ENCODE assay signal across 12 cellular contexts in the genomic region with DNA sequence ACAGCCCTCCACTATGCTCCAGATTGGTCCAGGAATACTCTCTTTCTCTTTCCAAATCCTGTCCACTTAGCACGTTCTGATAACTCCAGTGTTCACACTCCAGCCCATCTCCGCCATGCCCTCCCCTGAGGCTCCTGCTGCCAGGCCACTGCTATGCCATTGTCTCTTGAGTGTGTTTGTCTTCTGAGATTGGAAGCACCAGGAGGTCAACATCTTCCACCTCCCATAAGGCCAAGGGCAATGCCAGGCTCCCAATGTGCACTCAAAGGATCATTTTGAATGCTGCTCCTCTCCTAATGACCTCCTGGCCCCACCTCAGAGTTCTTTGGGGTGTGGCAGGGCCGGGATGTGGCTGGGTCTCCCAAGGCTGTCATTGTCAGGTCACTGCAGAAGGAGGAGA. TPM values are rescaled to one million over a fixed set of nuclear protein-coding genes. Genes with fewer than 3 reads are reported as not detected.
A peak's percentile ranks its signal among the peaks of the same experiment; 100 is the strongest.
DNase-seq lines count a peak whose midpoint lies in the region; ATAC-seq, FAIRE-seq and TF ChIP-seq lines count a peak whose summit lies in the region.
"Had no signal": no experiment of that assay in that cellular context is flagged by ENCODE, and none has a peak within 500 bp of the region (broad histone marks: within the 10 kb centered on the region; RNA-seq: fewer than 3 reads in every experiment).

No MANE protein-coding gene starts in this region.

- ATAC-seq in A549, result no peak
- no peak for ATAC-seq in naive thymus-derived CD8-positive, alpha-beta T cell
- no peak for ATAC-seq in PC-3

- H3K36me3 ChIP-seq in PC-3 (ENCODE audit: low read depth, low read length) (no peaks in the 10 kb centered on the region), Karpas-422 (ENCODE audit: insufficient read depth, low read length) (no peaks in the 10 kb centered on the region)
- H3K36me3 ChIP-seq: ovary had no signal

- no peak for DNase-seq in A549 (ENCODE audit: low read depth in 1 of 2, low spot score in 1 of 2)
- DNase-seq in coronary artery (ENCODE audit: low spot score), result no peak
- DNase-seq in naive thymus-derived CD8-positive, alpha-beta T cell, result no peak
- DNase-seq in PC-3, result no peak
- DNase-seq in NCI-H1930 (lab: John Stamatoyannopoulos, UW), result no peak
- no peak for DNase-seq in dedifferentiated amniotic fluid mesenchymal stem cell (ENCODE audit: extremely low spot score)
- no peak for DNase-seq in Karpas-422
- DNase-seq: NCI-H1105 had no signal

- H3K36me3 Mint-ChIP-seq in naive thymus-derived CD8-positive, alpha-beta T cell, result peaks cover 0 to 7% (median 0%) of the 10 kb centered on the region in 3 donors

- H3K9me3 ChIP-seq in A549 (no peaks in the 10 kb centered on the region), PC-3 (ENCODE audit: low read length) (no peaks in the 10 kb centered on the region), Karpas-422 (ENCODE audit: low read length) (no peaks in the 10 kb centered on the region)
- H3K9me3 ChIP-seq: ovary had no signal

- H2AFZ ChIP-seq in PC-3 (ENCODE audit: low read length) (no peak overlapping the region), Karpas-422 (ENCODE audit: low read length) (no peak overlapping the region)

- no peaks in the 10 kb centered on the region for H4K20me1 ChIP-seq in PC-3 (ENCODE audit: low read length)
- H4K20me1 ChIP-seq in Karpas-422 (ENCODE audit: insufficient read depth, low read depth, low read length), result peaks cover 61% of the 10 kb centered on the region

- TF ChIP-seq EP300 in A549 (IDR thresholded peaks at IDR 0.05), result no peak

- no peak overlapping the region; the same call in 2 of the 3 replicates for H3K4me3 ChIP-seq in A549
- H3K4me3 ChIP-seq in coronary artery, result peak overlapping the region; percentile 70
- H3K4me3 ChIP-seq in PC-3 (ENCODE audit: low read length), result no peak overlapping the region
- no peak overlapping the region for H3K4me3 ChIP-seq in Karpas-422 (ENCODE audit: low read length)

- no peak for FAIRE-seq in A549 (lab: Jason Lieb, UNC)

- H3K27me3 Mint-ChIP-seq in naive thymus-derived CD8-positive, alpha-beta T cell, result peaks cover 4 to 32% (median 21%) of the 10 kb centered on the region in 5 donors

- H3K27me3 ChIP-seq in PC-3 (ENCODE audit: low read length), result no peaks in the 10 kb centered on the region
- no peaks in the 10 kb centered on the region for H3K27me3 ChIP-seq in Karpas-422 (ENCODE audit: low read length)
- H3K27me3 ChIP-seq: ovary had no signal

- H3K9me3 Mint-ChIP-seq in naive thymus-derived CD8-positive, alpha-beta T cell, result no peaks in the 10 kb centered on the region
- H3K9me3 Mint-ChIP-seq: activated T-helper 2 cell treated with anti-CD3 and anti-CD28 coated beads, Interferon-gamma antibody, Interleukin-2, Interleukin-4, amounts not matched to agents 10 μg/mL and 5 μg/mL and 100 μg/mL, durations not matched to agents 14 hours and 24 hours and 36 hours had no signal

- POLR2A ChIA-PET in A549 (lab: Yijun Ruan, JAX), result interaction anchor here (0.6 to 1.0 kb wide), 2 partner anchors 31 to 38 kb away, joined by 3 to 5 read pairs; a partner anchor contains a TSS
- POLR2A ChIA-PET in naive thymus-derived CD8-positive, alpha-beta T cell (lab: Charles Lee), result interaction anchor here (1.1 to 2.6 kb wide), 3 partner anchors 14 to 72 kb away, joined by 3 to 14 read pairs (median 9); no protein-coding TSS in a partner anchor
- POLR2A ChIA-PET in PC-3 (lab: Charles Lee; ENCODE audit: unreplicated experiment), result interaction anchor here (0.6 kb wide), 1 partner anchor 36 kb away, joined by 4 read pairs; no protein-coding TSS in a partner anchor

- no peak overlapping the region for H3K27ac ChIP-seq in A549
- H3K27ac ChIP-seq in coronary artery, result no peak overlapping the region
- no peak overlapping the region for H3K27ac ChIP-seq in PC-3 (ENCODE audit: low read length)
- no peak overlapping the region for H3K27ac ChIP-seq in Karpas-422 (ENCODE audit: low read length)
- H3K27ac ChIP-seq: C4-2B, ovary had no signal

- no peak for TF ChIP-seq POLR2A in A549 (IDR thresholded peaks at IDR 0.05; ENCODE audit: low read length)

- peak overlapping the region; percentile 46 to 82 (median 71) for H3K4me3 Mint-ChIP-seq in naive thymus-derived CD8-positive, alpha-beta T cell

- H3K4me1 ChIP-seq in A549, result peaks cover 5% of the 10 kb centered on the region; the same call in 2 of the 3 replicates
- no peaks in the 10 kb centered on the region for H3K4me1 ChIP-seq in PC-3 (ENCODE audit: insufficient read depth, low read length)
- peaks cover 6% of the 10 kb centered on the region; the same call in 1 of the 2 replicates for H3K4me1 ChIP-seq in Karpas-422 (ENCODE audit: low read length)

- peaks cover 11 to 34% (median 31%) of the 10 kb centered on the region in 4 donors for H3K4me1 Mint-ChIP-seq in naive thymus-derived CD8-positive, alpha-beta T cell

- BruUV-seq in PC-3 (replicated peaks; lab: Mats Ljungman, UMichigan), result no TSS peak

- H3K9ac ChIP-seq in PC-3 (ENCODE audit: low read length) (no peak overlapping the region), Karpas-422 (ENCODE audit: low read length) (no peak overlapping the region)

- intact Hi-C loops in PC-3 (cut with micrococcal nuclease), result loop anchor here (2.0 kb wide), 1 partner anchor 28 kb away; no protein-coding TSS in a partner anchor

- TF ChIP-seq RAD21 in A549 (conservative IDR thresholded peaks at IDR 0.05 in 1 of 2, IDR thresholded peaks at IDR 0.05 in 1 of 2), result no peak

- H3F3A ChIP-seq in PC-3 (ENCODE audit: low read length, unreplicated experiment), result no peaks in the 10 kb centered on the region

- H3K4me2 ChIP-seq in A549, result peak overlapping the region; percentile 88
- no peak overlapping the region for H3K4me2 ChIP-seq in PC-3 (ENCODE audit: low read length)
- H3K4me2 ChIP-seq in Karpas-422 (ENCODE audit: low read depth, low read length, poor library complexity, severe bottlenecking), result no peak overlapping the region

- peak overlapping the region in 3 of 10 donors; percentile 15 to 46 (median 37) for H3K27ac Mint-ChIP-seq in naive thymus-derived CD8-positive, alpha-beta T cell
- H3K27ac Mint-ChIP-seq: activated T-helper 2 cell treated with anti-CD3 and anti-CD28 coated beads, Interferon-gamma antibody, Interleukin-2, Interleukin-4, amounts not matched to agents 10 μg/mL and 5 μg/mL and 100 μg/mL, durations not matched to agents 14 hours and 24 hours and 36 hours had no signal

- H3K9me2 ChIP-seq in PC-3 (replicated peaks; ENCODE audit: low read length) (no peaks in the 10 kb centered on the region), Karpas-422 (replicated peaks; ENCODE audit: insufficient read depth, low read length) (no peaks in the 10 kb centered on the region)

- WGBS in A549 (ENCODE audit: missing lambda C conversion rate), result 77% methylated on average over 3 of the region's 3 CpGs

- H3K79me2 ChIP-seq in PC-3 (ENCODE audit: low read length), result no peaks in the 10 kb centered on the region
- no peaks in the 10 kb centered on the region for H3K79me2 ChIP-seq in Karpas-422 (ENCODE audit: low read length)

- CTCF ChIA-PET in A549 (lab: Yijun Ruan, JAX) (interaction anchor here (0.5 to 8.4 kb wide), 39 partner anchors 10 to 1875 kb away, joined by 3 to 143 read pairs (median 5); a partner anchor contains a TSS), PC-3 (lab: Charles Lee) (interaction anchor here (0.6 to 2.0 kb wide), 5 partner anchors 13 to 176 kb away, joined by 3 to 16 read pairs (median 5); no protein-coding TSS in a partner anchor)

- TF ChIP-seq CTCF in A549 (IDR thresholded peaks at IDR 0.05) (no peak), GM12872 (IDR thresholded peaks at IDR 0.05; ENCODE audit: insufficient read depth, low read depth, low read length) (0 out of 3 replicates have a peak, but pooled peaks have one; percentile 2), coronary artery (IDR thresholded peaks at IDR 0.05) (no peak), PC-3 (conservative IDR thresholded peaks at IDR 0.05; ENCODE audit: low read depth, low read length) (no peak)

TF ChIP-seq in A549, 52 proteins besides CTCF, POLR2A, EP300 and RAD21 (continues in another document):
- TF ChIP-seq, protein P1, sequence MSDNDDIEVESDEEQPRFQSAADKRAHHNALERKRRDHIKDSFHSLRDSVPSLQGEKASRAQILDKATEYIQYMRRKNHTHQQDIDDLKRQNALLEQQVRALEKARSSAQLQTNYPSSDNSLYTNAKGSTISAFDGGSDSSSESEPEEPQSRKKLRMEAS (IDR thresholded peaks at IDR 0.05), result no peak
- no peak for TF ChIP-seq CBX2 (IDR thresholded peaks at IDR 0.05; ENCODE audit: borderline replicate concordance, low read depth)

RNA-seq across cellular contexts. Expression of a gene that starts 19.5 kb away (rescaled TPM):
- polyA plus RNA-seq in A549 (2011; rRNA removed), result 1.6 and 1.9 TPM in 2 replicates
- 0.15 and 0.17 TPM in 2 replicates for polyA plus RNA-seq in A549 (2012; cell fraction: cytosol; rRNA removed)
- polyA plus RNA-seq in A549 (2012; cell fraction: nucleus; rRNA removed), result 0.25 and 0.80 TPM in 2 replicates
- polyA plus RNA-seq in A549 (2017; fragmentation: RNase III; extraction: RNeasy Plus Mini Kit Qiagen cat#74134 plus additional on column Dnase treatment), result 0.81 to 0.90 TPM (median 0.84 TPM) in 3 replicates
- 1.6 and 2.7 TPM in 2 replicates for polyA minus RNA-seq in A549 (2011; rRNA and poly(A)+ RNA removed)
- total RNA-seq in naive thymus-derived CD8-positive, alpha-beta T cell, result 10 to 100 TPM; 11.6 to 12.9 TPM
- polyA plus RNA-seq in naive thymus-derived CD8-positive, alpha-beta T cell, result under 1 TPM; 0.24 to 0.51 (median 0.39) TPM
- total RNA-seq in PC-3 (2014; rRNA removed), result 1.3 and 2.1 TPM in 2 replicates
- total RNA-seq in Karpas-422 (2014; rRNA removed; shearing (Covaris generic); ENCODE audit: low replicate concordance), result 2.5 and 3.9 TPM in 2 replicates

RNA-seq across cellular contexts. Expression of a gene that starts 29.8 kb away (rescaled TPM):
- 76.8 and 82.8 TPM in 2 replicates for polyA plus RNA-seq in A549 (2011; rRNA removed)
- polyA plus RNA-seq in A549 (2012; cell fraction: cytosol; rRNA removed), result 74.8 and 91.0 TPM in 2 replicates
- 35.1 and 41.8 TPM in 2 replicates for polyA plus RNA-seq in A549 (2012; cell fraction: nucleus; rRNA removed)
- polyA plus RNA-seq in A549 (2017; fragmentation: RNase III; extraction: RNeasy Plus Mini Kit Qiagen cat#74134 plus additional on column Dnase treatment), result 83.6 to 103 TPM (median 89.9 TPM) in 3 replicates
- polyA minus RNA-seq in A549 (2011; rRNA and poly(A)+ RNA removed), result 55.3 and 81.1 TPM in 2 replicates
- total RNA-seq in naive thymus-derived CD8-positive, alpha-beta T cell, result 1 to 10 TPM; 3.0 to 3.1 TPM
- 1 to 10 TPM; 5.1 to 6.5 (median 6.3) TPM for polyA plus RNA-seq in naive thymus-derived CD8-positive, alpha-beta T cell
- total RNA-seq in PC-3 (2014; rRNA removed), result 24.3 and 43.3 TPM in 2 replicates
- 17.8 and 28.5 TPM in 2 replicates for total RNA-seq in Karpas-422 (2014; rRNA removed; shearing (Covaris generic); ENCODE audit: low replicate concordance)

RNA-seq across cellular contexts. Expression of a gene that starts 31.3 kb away (rescaled TPM):
- polyA plus RNA-seq in A549 (2011; rRNA removed), result 3.4 and 4.5 TPM in 2 replicates
- polyA plus RNA-seq in A549 (2012; cell fraction: cytosol; rRNA removed), result 1.9 and 2.1 TPM in 2 replicates
- 1.3 and 1.7 TPM in 2 replicates for polyA plus RNA-seq in A549 (2012; cell fraction: nucleus; rRNA removed)
- 9.1 to 12.7 TPM (median 11.9 TPM) in 3 replicates for polyA plus RNA-seq in A549 (2017; fragmentation: RNase III; extraction: RNeasy Plus Mini Kit Qiagen cat#74134 plus additional on column Dnase treatment)
- 3.8 and 4.2 TPM in 2 replicates for polyA minus RNA-seq in A549 (2011; rRNA and poly(A)+ RNA removed)
- total RNA-seq in naive thymus-derived CD8-positive, alpha-beta T cell, result 10 to 100 TPM; 29.6 to 30.4 TPM
- 1 to 10 TPM; 4.4 to 4.7 (median 4.6) TPM for polyA plus RNA-seq in naive thymus-derived CD8-positive, alpha-beta T cell
- total RNA-seq in PC-3 (2014; rRNA removed), result 7.3 and 8.5 TPM in 2 replicates
- 5.5 and 7.2 TPM in 2 replicates for total RNA-seq in Karpas-422 (2014; rRNA removed; shearing (Covaris generic); ENCODE audit: low replicate concordance)
